Comparison of ENCODE assay signal across 24 cellular contexts in genomic region chr6:10843554-10843953, GRCh38.
"Had no signal": no experiment of that assay in that cellular context is flagged by ENCODE, and none has a peak within 500 bp of the region (broad histone marks: within the 10 kb centered on the region; RNA-seq: fewer than 3 reads in every experiment).

No MANE protein-coding gene starts in this region.

- H3K4me1 ChIP-seq: testis, thyroid gland, tibial artery, uterus, vagina had no signal

- H3K36me3 ChIP-seq: stomach, suprapubic skin, thoracic aorta, thyroid gland, tibial artery, tibial nerve, transverse colon, upper lobe of left lung, upper lobe of right lung, uterus, vagina had no signal

- H3K27ac ChIP-seq: stomach, suprapubic skin, testis, thoracic aorta, thyroid gland, tibial artery, tibial nerve, transverse colon, upper lobe of left lung, upper lobe of right lung, uterus, vagina had no signal

- H3K4me3 ChIP-seq: stomach, suprapubic skin, testis, thoracic aorta, thyroid gland, tibial artery, tibial nerve, transverse colon, upper lobe of left lung, upper lobe of right lung, uterus, vagina had no signal

- DNase-seq: stimulated activated CD4-positive, alpha-beta T cell treated with anti-CD3 and anti-CD28 coated beads, Interleukin-2, amount 100 ng/mL, for 48 hours; stimulated activated CD4-positive, alpha-beta T cell treated with anti-CD3 and anti-CD28 coated beads, Interleukin-4, amount 100 ng/mL, for 1 hour; stimulated activated CD4-positive, alpha-beta T cell treated with anti-CD3 and anti-CD28 coated beads, Interleukin-4, amount 100 ng/mL, for 24 hours; stimulated activated CD4-positive, alpha-beta T cell treated with anti-CD3 and anti-CD28 coated beads, Interleukin-4, amount 100 ng/mL, for 4 hours; stimulated activated CD8-positive, alpha-beta memory T cell treated with anti-CD3 and anti-CD28 coated beads, Interleukin-4, amount 100 ng/mL, for 48 hours; stimulated activated naive B cell treated with anti-CD40 and anti-IgM and Interleukin-4, amounts not matched to agents 10 μg/mL and 1 μg/mL and 100 μg/mL, for 72 hours; stimulated activated naive CD4-positive, alpha-beta T cell; stimulated activated naive CD4-positive, alpha-beta T cell treated with Interleukin-2 at 50 U/mL for 16 hours; stimulated activated naive CD8-positive, alpha-beta T cell treated with anti-CD3 and anti-CD28 coated beads, Interleukin-15, amount 100 ng/mL, for 72 hours; stimulated activated naive CD8-positive, alpha-beta T cell treated with anti-CD3 and anti-CD28 coated beads, Interleukin-15, Interleukin-2, amounts not matched to agents 100 U/mL and 50 U/mL, for 24 hours; stomach; substantia nigra; testis; thyroid gland; tibial artery; transverse colon; trophoblast cell; upper lobe of left lung; upper lobe of right lung; uterus had no signal

- H3K9me3 ChIP-seq: stomach, suprapubic skin, testis, thoracic aorta, thyroid gland, transverse colon, upper lobe of left lung, upper lobe of right lung, uterus, vagina had no signal
